ENCODE assay signal across 2 cellular contexts in genomic region chr19:48310227-48310626, GRCh38.
TF ChIP-seq lines count a peak whose summit lies in the region.

No MANE protein-coding gene starts in this region.

TF ChIP-seq in endothelial cell of umbilical vein, 7 proteins besides CTCF, POLR2A, EP300 and RAD21:
- TF ChIP-seq MYC (IDR thresholded peaks at IDR 0.05; ENCODE audit: low read depth, low read length) (no peak), GATA2 (IDR thresholded peaks at IDR 0.05; ENCODE audit: insufficient read depth, insufficient read length, low read depth, low read length) (peak; percentile 84), POLR2AphosphoS5 (IDR thresholded peaks at IDR 0.05; ENCODE audit: insufficient read depth, low read depth, low read length) (peak; percentile 96), FOS (IDR thresholded peaks at IDR 0.05; ENCODE audit: borderline replicate concordance, insufficient read depth, low read length) (no peak), JUN (IDR thresholded peaks at IDR 0.05; ENCODE audit: borderline replicate concordance, insufficient read depth, insufficient read length, low read depth) (peak; percentile 73), EZH2 (IDR thresholded peaks at IDR 0.05; ENCODE audit: borderline replicate concordance, low read depth, low read length, severe bottlenecking) (no peak), MAX (IDR thresholded peaks at IDR 0.05; ENCODE audit: insufficient read depth, insufficient read length) (no peak)

TF ChIP-seq in GM23338, 12 proteins besides CTCF, POLR2A, EP300 and RAD21:
- no peak for TF ChIP-seq STAT1 (IDR thresholded peaks at IDR 0.05; ENCODE audit: unreplicated experiment)
- no peak for TF ChIP-seq EZH2phosphoT487 (IDR thresholded peaks at IDR 0.05; ENCODE audit: unreplicated experiment)
- no peak for TF ChIP-seq CREB1 (CRISPR knock-in tag; IDR thresholded peaks at IDR 0.05; ENCODE audit: low read depth)
- no peak for TF ChIP-seq ZNF462 (CRISPR knock-in tag; IDR thresholded peaks at IDR 0.05)
- no peak for TF ChIP-seq POLR2AphosphoS5 (IDR thresholded peaks at IDR 0.05; ENCODE audit: low read depth)
- no peak for TF ChIP-seq ETS1 (IDR thresholded peaks at IDR 0.05)
- TF ChIP-seq JUNB (IDR thresholded peaks at IDR 0.05; ENCODE audit: unreplicated experiment) = no peak
